ENCODE assay signal across 1 cellular context in genomic region chr5:89844548-89844947, GRCh38.
TF ChIP-seq lines count a peak whose summit lies in the region.

No MANE protein-coding gene starts in this region.

TF ChIP-seq in H1, 55 proteins besides CTCF, POLR2A, EP300 and RAD21:
- TF ChIP-seq KDM5A (IDR thresholded peaks at IDR 0.05; ENCODE audit: low read length) (no peak), ATF3 (IDR thresholded peaks at IDR 0.05; ENCODE audit: insufficient read depth, low read depth, low read length) (no peak), ASH2L (IDR thresholded peaks at IDR 0.05; ENCODE audit: low read length) (no peak)
